ENCODE assay signal across 1 cellular context in the genomic region with DNA sequence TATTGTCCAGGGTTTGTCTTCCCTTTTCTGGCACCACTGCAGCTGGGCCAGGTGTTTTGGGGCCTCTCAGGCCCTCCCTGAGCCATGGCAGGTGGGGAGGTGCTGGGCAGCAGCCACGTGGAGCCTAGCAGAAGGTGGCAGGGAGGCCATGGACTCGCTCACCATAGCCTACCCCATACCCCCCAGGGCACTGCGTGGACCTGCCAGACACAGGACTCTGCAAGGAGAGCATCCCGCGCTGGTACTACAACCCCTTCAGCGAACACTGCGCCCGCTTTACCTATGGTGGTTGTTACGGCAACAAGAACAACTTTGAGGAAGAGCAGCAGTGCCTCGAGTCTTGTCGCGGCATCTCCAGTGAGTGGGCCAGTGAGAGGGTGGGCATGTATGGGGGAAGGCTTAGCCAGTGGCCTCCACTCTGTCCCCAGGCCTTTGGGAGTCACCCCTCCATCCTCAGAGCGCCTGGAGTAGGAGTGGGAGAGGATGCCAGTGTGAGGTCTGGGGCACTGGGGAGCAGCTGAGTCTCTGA.
TF ChIP-seq lines count a peak whose summit lies in the region.

No MANE protein-coding gene starts in this region.

TF ChIP-seq in IMR-90, 13 proteins besides CTCF, POLR2A, EP300 and RAD21:
- TF ChIP-seq, protein P1, sequence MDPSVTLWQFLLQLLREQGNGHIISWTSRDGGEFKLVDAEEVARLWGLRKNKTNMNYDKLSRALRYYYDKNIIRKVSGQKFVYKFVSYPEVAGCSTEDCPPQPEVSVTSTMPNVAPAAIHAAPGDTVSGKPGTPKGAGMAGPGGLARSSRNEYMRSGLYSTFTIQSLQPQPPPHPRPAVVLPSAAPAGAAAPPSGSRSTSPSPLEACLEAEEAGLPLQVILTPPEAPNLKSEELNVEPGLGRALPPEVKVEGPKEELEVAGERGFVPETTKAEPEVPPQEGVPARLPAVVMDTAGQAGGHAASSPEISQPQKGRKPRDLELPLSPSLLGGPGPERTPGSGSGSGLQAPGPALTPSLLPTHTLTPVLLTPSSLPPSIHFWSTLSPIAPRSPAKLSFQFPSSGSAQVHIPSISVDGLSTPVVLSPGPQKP (IDR thresholded peaks at IDR 0.05; ENCODE audit: borderline replicate concordance, low read depth, low read length): no peak
- TF ChIP-seq MAFK (IDR thresholded peaks at IDR 0.05; ENCODE audit: low read depth, low read length): no peak
- TF ChIP-seq FOS (IDR thresholded peaks at IDR 0.05; ENCODE audit: low read depth, low read length): no peak
- no peak for TF ChIP-seq MAZ (IDR thresholded peaks at IDR 0.05; ENCODE audit: borderline replicate concordance, low read depth, low read length)
- no peak for TF ChIP-seq MXI1 (IDR thresholded peaks at IDR 0.05; ENCODE audit: borderline replicate concordance, low read depth, low read length)
- TF ChIP-seq SMC3 (IDR thresholded peaks at IDR 0.05; ENCODE audit: low read depth, low read length): no peak
